21 cellular contexts compared by ENCODE assay signal in genomic region chr20:49115565-49115964, GRCh38.
DNase-seq lines count a peak whose midpoint lies in the region; ATAC-seq, FAIRE-seq and TF ChIP-seq lines count a peak whose summit lies in the region.
"Had no signal": no experiment of that assay in that cellular context is flagged by ENCODE, and none has a peak within 500 bp of the region (broad histone marks: within the 10 kb centered on the region; RNA-seq: fewer than 3 reads in every experiment).

No MANE protein-coding gene starts in this region.

- H3K4me2 ChIP-seq in K562 (ENCODE audit: insufficient read depth, low read length) = no peak overlapping the region

- intact Hi-C loops in K562 (cut with micrococcal nuclease) (no loop called here), tibial artery (cut with DNase I; ENCODE audit: low total_unique reads) (no loop called here)

- no peak overlapping the region for H3K27ac ChIP-seq in K562 (ENCODE audit: extremely low read depth, low read depth, low read length)
- H3K27ac ChIP-seq in tibial artery = no peak overlapping the region
- H3K27ac ChIP-seq: C4-2B, sigmoid colon had no signal

- TF ChIP-seq EP300 in K562 (IDR thresholded peaks at IDR 0.05; ENCODE audit: low read length) = no peak

- peaks cover 79% of the 10 kb centered on the region for H3K36me3 ChIP-seq in K562 (ENCODE audit: control insufficient read depth, insufficient read depth, low read length)
- H3K36me3 ChIP-seq in tibial artery = peaks cover 75 to 96% (median 87%) of the 10 kb centered on the region in 3 donors

- no peaks in the 10 kb centered on the region for H4K20me1 ChIP-seq in K562 (replicated peaks; ENCODE audit: control insufficient read depth, insufficient read depth, low read length)

- H3K27ac Mint-ChIP-seq in HFFc6 = peak overlapping the region; percentile 2; the same call in 1 of the 2 replicates
- H3K27ac Mint-ChIP-seq: activated CD4-positive, alpha-beta T cell treated with anti-CD3 and anti-CD28 coated beads, Interleukin-2, amount 10 ng/mL, durations not matched to agents 7 days and 5 days had no signal

- 88% methylated on average over 7 of the region's 7 CpGs for WGBS in K562 (ENCODE audit: insufficient coverage, low coverage, missing lambda C conversion rate)

- POLR2A ChIA-PET in K562 (lab: Yijun Ruan, JAX) = interaction anchor here (0.6 kb wide), 1 partner anchor 163 kb away, joined by 4 read pairs; no protein-coding TSS in a partner anchor

- peaks cover 17% of the 10 kb centered on the region for H3K4me1 Mint-ChIP-seq in HFFc6 (ENCODE audit: low read depth)
- H3K4me1 Mint-ChIP-seq: activated CD4-positive, alpha-beta T cell treated with anti-CD3 and anti-CD28 coated beads, Interleukin-2, amount 10 ng/mL, durations not matched to agents 7 days and 5 days had no signal

- peaks cover 56% of the 10 kb centered on the region for H3K36me3 Mint-ChIP-seq in HFFc6 (ENCODE audit: low read depth)

- no peaks in the 10 kb centered on the region for H3K9me3 Mint-ChIP-seq in HFFc6
- H3K9me3 Mint-ChIP-seq: activated CD4-positive, alpha-beta T cell treated with anti-CD3 and anti-CD28 coated beads, Interleukin-2, amount 10 ng/mL, durations not matched to agents 7 days and 5 days; naive thymus-derived CD4-positive, alpha-beta T cell had no signal

- peak; percentile 5 for DNase-seq in AG10803 (ENCODE audit: low read depth)
- DNase-seq in HFFc6 = peak; percentile 4
- DNase-seq in K562 (ENCODE audit: extremely low read depth in 1 of 4, low spot score in 3 of 4) = no peak
- peak; percentile 68 for DNase-seq in iris pigment epithelial cell (ENCODE audit: low read depth)
- no peak for DNase-seq in AG20443 (ENCODE audit: low spot score)
- no peak for DNase-seq in tibial artery
- DNase-seq: activated CD4-positive, alpha-beta T cell treated with anti-CD3 and anti-CD28 coated beads, Interleukin-2, amount 10 ng/mL, durations not matched to agents 7 days and 5 days; anterior cingulate cortex; hypothalamus; Karpas-422; naive thymus-derived CD4-positive, alpha-beta T cell; NCI-H1092 treated with DMSO at 0.1 percent for 48 hours; NCI-H2081; NCI-H510A; sigmoid colon; stimulated activated naive CD4-positive, alpha-beta T cell; SW 1271 had no signal

- no peak; the same call in 2 of the 3 replicates for ATAC-seq in K562
- ATAC-seq in GM21528 (IDR thresholded peaks at IDR 0.05; ENCODE audit: low FRiP score, unreplicated experiment) = no peak
- ATAC-seq: naive thymus-derived CD4-positive, alpha-beta T cell had no signal

- H3K27me3 Mint-ChIP-seq in HFFc6 (ENCODE audit: insufficient read depth) = no peaks in the 10 kb centered on the region; the same call in none of the 2 replicates
- H3K27me3 Mint-ChIP-seq: activated CD4-positive, alpha-beta T cell treated with anti-CD3 and anti-CD28 coated beads, Interleukin-2, amount 10 ng/mL, durations not matched to agents 7 days and 5 days; naive thymus-derived CD4-positive, alpha-beta T cell had no signal

- no peaks in the 10 kb centered on the region for H3K9me1 ChIP-seq in K562 (ENCODE audit: control insufficient read depth, insufficient read depth, low read length)

- no TSS peak for BruUV-seq in K562 (replicated peaks; lab: Mats Ljungman, UMichigan)

- H3K4me3 ChIP-seq in AG10803 (ENCODE audit: low read length) (no peak overlapping the region), K562 (no peak overlapping the region), tibial artery (no peak overlapping the region)
- H3K4me3 ChIP-seq: lung, sigmoid colon had no signal

- H2AFZ ChIP-seq in K562 (ENCODE audit: low read depth, low read length) = no peak overlapping the region

- H3K79me2 ChIP-seq in K562 (ENCODE audit: control insufficient read depth, insufficient read depth, low read length) = no peaks in the 10 kb centered on the region; the same call in 2 of the 3 replicates

- H3K4me3 Mint-ChIP-seq in HFFc6 = no peak overlapping the region
- H3K4me3 Mint-ChIP-seq: activated CD4-positive, alpha-beta T cell treated with anti-CD3 and anti-CD28 coated beads, Interleukin-2, amount 10 ng/mL, durations not matched to agents 7 days and 5 days; naive thymus-derived CD4-positive, alpha-beta T cell had no signal

- no peak for FAIRE-seq in K562 (lab: Jason Lieb, UNC)
- FAIRE-seq: keratinocyte had no signal

- H3K27me3 ChIP-seq in K562 (ENCODE audit: control insufficient read depth in 2 of 2, insufficient read depth in 2 of 2, low read length in 2 of 2) = no peaks in the 10 kb centered on the region
- no peaks in the 10 kb centered on the region for H3K27me3 ChIP-seq in tibial artery
- H3K27me3 ChIP-seq: sigmoid colon had no signal

- no peak for TF ChIP-seq POLR2A in K562 (conservative IDR thresholded peaks at IDR 0.05)

- no peak overlapping the region for H3K9ac ChIP-seq in K562 (ENCODE audit: insufficient read depth in 1 of 2, low read depth in 2 of 2, low read length in 2 of 2)

- CTCF ChIA-PET in K562 (lab: Yijun Ruan, JAX; ENCODE audit: low intra/inter-chr PET ratio) = no interaction called here

- no peaks in the 10 kb centered on the region for H3K4me1 ChIP-seq in K562 (replicated peaks in 1 of 2; ENCODE audit: control insufficient read depth in 2 of 2, insufficient read depth in 2 of 2, low read length in 2 of 2)
- no peaks in the 10 kb centered on the region for H3K4me1 ChIP-seq in tibial artery
- H3K4me1 ChIP-seq: sigmoid colon had no signal

- in situ Hi-C loops in K562 (cut with MboI) = no loop called here

- H3K9me3 ChIP-seq in K562 (replicated peaks; ENCODE audit: control insufficient read depth, insufficient read depth, low read depth, low read length) (no peaks in the 10 kb centered on the region), tibial artery (no peaks in the 10 kb centered on the region)
- H3K9me3 ChIP-seq: sigmoid colon had no signal

- no peak for TF ChIP-seq CTCF in AG10803 (conservative IDR thresholded peaks at IDR 0.05; ENCODE audit: low read length)
- TF ChIP-seq CTCF in HFFc6 (IDR thresholded peaks at IDR 0.05) = peak; percentile 24
- no peak; a peak in 1 of 6 replicates for TF ChIP-seq CTCF in K562 (IDR thresholded peaks at IDR 0.05 in 2 of 3, conservative IDR thresholded peaks at IDR 0.05 in 1 of 3; ENCODE audit: insufficient read depth in 2 of 3, low read depth in 1 of 3, low read length in 3 of 3)
- no peak for TF ChIP-seq CTCF in tibial artery (IDR thresholded peaks at IDR 0.05)

- TF ChIP-seq RAD21 in K562 (CRISPR knock-in tag; conservative IDR thresholded peaks at IDR 0.05 in 1 of 2, IDR thresholded peaks at IDR 0.05 in 1 of 2) = no peak

TF ChIP-seq in K562, 482 proteins besides CTCF, POLR2A, EP300 and RAD21 (continues in another document):
- peak; percentile 89 for TF ChIP-seq MAFK (IDR thresholded peaks at IDR 0.05; ENCODE audit: low read length)
- TF ChIP-seq SUPT5H (IDR thresholded peaks at IDR 0.05) = no peak
- TF ChIP-seq ZSCAN29 (IDR thresholded peaks at IDR 0.05) = no peak
- TF ChIP-seq ZNF316 (IDR thresholded peaks at IDR 0.05) = peak; percentile 90
- TF ChIP-seq C11orf30 (IDR thresholded peaks at IDR 0.05; ENCODE audit: low read depth) = peak; percentile 83
- TF ChIP-seq ZNF224 (CRISPR knock-in tag; IDR thresholded peaks at IDR 0.05) = no peak
- TF ChIP-seq POLR2AphosphoS5 (IDR thresholded peaks at IDR 0.05; ENCODE audit: control insufficient read depth, insufficient read depth, low read depth, low read length) = no peak
- TF ChIP-seq MAFF (IDR thresholded peaks at IDR 0.05; ENCODE audit: low read length) = peak; percentile 88
- TF ChIP-seq FOXM1 (IDR thresholded peaks at IDR 0.05; ENCODE audit: low read depth) = no peak
- TF ChIP-seq FOXM1 (CRISPR knock-in tag; IDR thresholded peaks at IDR 0.05; ENCODE audit: low read depth) = no peak
- TF ChIP-seq ZNF174 (CRISPR knock-in tag; IDR thresholded peaks at IDR 0.05) = no peak
- TF ChIP-seq MEF2A (IDR thresholded peaks at IDR 0.05; ENCODE audit: control insufficient read depth, low read depth, low read length) = no peak
- TF ChIP-seq GTF2B (IDR thresholded peaks at IDR 0.05; ENCODE audit: extremely low read depth, insufficient read length) = no peak
- no peak for TF ChIP-seq ZNF277 (CRISPR knock-in tag; IDR thresholded peaks at IDR 0.05; ENCODE audit: borderline replicate concordance)
- no peak for TF ChIP-seq KHSRP (IDR thresholded peaks at IDR 0.05)
- peak; percentile 81 for TF ChIP-seq MAFG (tag; conservative IDR thresholded peaks at IDR 0.05)
- TF ChIP-seq ZFP30 (CRISPR knock-in tag; IDR thresholded peaks at IDR 0.05; ENCODE audit: borderline replicate concordance) = no peak
- TF ChIP-seq ELF4 (CRISPR knock-in tag; IDR thresholded peaks at IDR 0.05) = no peak
- no peak for TF ChIP-seq ZNF134 (CRISPR knock-in tag; conservative IDR thresholded peaks at IDR 0.05)

Comparison
In these comparisons a context has a peak if more than half of its experiments do, and no peak if none do; other contexts are left out.
1. DNase-seq: peak in AG10803 (single experiment), HFFc6 (single experiment) and iris pigment epithelial cell (single experiment); none in K562 (0 of 4), AG20443 (single experiment) and tibial artery (0 of 2).